ENCODE assay signal across 23 cellular contexts in genomic region chr19:33387351-33388230, GRCh38. TPM values are rescaled to one million over a fixed set of nuclear protein-coding genes. Genes with fewer than 3 reads are reported as not detected.
DNase-seq lines count a peak whose midpoint lies in the region; ATAC-seq, FAIRE-seq and TF ChIP-seq lines count a peak whose summit lies in the region.
"Had no signal": no experiment of that assay in that cellular context is flagged by ENCODE, and none has a peak within 500 bp of the region (broad histone marks: within the 10 kb centered on the region; RNA-seq: fewer than 3 reads in every experiment).

No MANE protein-coding gene starts in this region.

- no peak overlapping the region for H3K27ac ChIP-seq in DND-41 (ENCODE audit: low read length)
- H3K27ac ChIP-seq in trophoblast cell (ENCODE audit: low read depth, low read length) = no peak overlapping the region

- no peak overlapping the region for H3K4me2 ChIP-seq in DND-41 (ENCODE audit: insufficient read depth, low read length)
- H3K4me2 ChIP-seq in trophoblast cell (ENCODE audit: low read length) = no peak overlapping the region

- no peak overlapping the region for H3K4me3 ChIP-seq in DND-41 (ENCODE audit: low read depth in 1 of 2, low read length in 2 of 2)
- H3K4me3 ChIP-seq in trophoblast cell (ENCODE audit: low read depth, low read length) = no peak overlapping the region
- H3K4me3 ChIP-seq: mucosa of descending colon, skin epidermis, uterus had no signal

- H3K18ac ChIP-seq in trophoblast cell (ENCODE audit: low read length) = no peak overlapping the region

- H3K4me1 ChIP-seq in DND-41 (ENCODE audit: insufficient read depth, low read length) (no peaks in the 10 kb centered on the region), trophoblast cell (ENCODE audit: control insufficient read depth in 1 of 2, insufficient read depth in 2 of 2, low read length in 2 of 2) (peaks cover 0 to 3% of the 10 kb centered on the region in 2 experiments)

- H3K79me2 ChIP-seq in DND-41 (ENCODE audit: insufficient read depth, low read length) = peaks cover 67% of the 10 kb centered on the region
- H3K79me2 ChIP-seq in trophoblast cell (ENCODE audit: control insufficient read depth, insufficient read depth, low read length, poor library complexity) = no peaks in the 10 kb centered on the region

- H3K23ac ChIP-seq in trophoblast cell (ENCODE audit: low read length) = no peak overlapping the region

- H3K4me1 Mint-ChIP-seq in activated T-cell treated with anti-CD3 and anti-CD28 coated beads, Interleukin-2, amount 50 U/mL, for 24 hours (ENCODE audit: low read depth) = peaks cover 2% of the 10 kb centered on the region
- H3K4me1 Mint-ChIP-seq in activated naive CD8-positive, alpha-beta T cell treated with anti-CD3 and anti-CD28 coated beads for 36 hours = peaks cover 3% of the 10 kb centered on the region
- H3K4me1 Mint-ChIP-seq: activated T-helper 17 cell treated with anti-CD3 and anti-CD28 coated beads, Interleukin-2, amount 50 U/mL, for 72 hours had no signal

- no peak for TF ChIP-seq POLR2A in GM18505 (IDR thresholded peaks at IDR 0.05; ENCODE audit: borderline replicate concordance, extremely low read depth, insufficient read depth, insufficient read length)
- TF ChIP-seq POLR2A in GM12892 (IDR thresholded peaks at IDR 0.05; ENCODE audit: low read depth, low read length) = no peak

- WGBS in trophoblast cell (ENCODE audit: extremely low coverage, insufficient coverage, insufficient read length) = no CpG with 5 or more reads among the region's 39 CpGs

- no peak for FAIRE-seq in GM12892 (lab: Jason Lieb, UNC)
- FAIRE-seq: A204.1 had no signal

- peaks cover 84% of the 10 kb centered on the region for H4K20me1 ChIP-seq in DND-41 (ENCODE audit: insufficient read depth, low read length)

- H3K9me3 Mint-ChIP-seq in activated T-cell treated with anti-CD3 and anti-CD28 coated beads, Interleukin-2, amount 50 U/mL, for 24 hours = no peaks in the 10 kb centered on the region
- H3K9me3 Mint-ChIP-seq in activated naive CD8-positive, alpha-beta T cell treated with anti-CD3 and anti-CD28 coated beads for 36 hours = no peaks in the 10 kb centered on the region
- H3K9me3 Mint-ChIP-seq: activated B cell treated with CpG ODN at 0.5 μM for 24 hours; activated T-helper 17 cell treated with anti-CD3 and anti-CD28 coated beads, Interleukin-2, amount 50 U/mL, for 72 hours; neural crest cell had no signal

- TF ChIP-seq CTCF in DND-41 (IDR thresholded peaks at IDR 0.05; ENCODE audit: borderline replicate concordance, extremely low read depth, low read length, poor library complexity, severe bottlenecking) = no peak

- no peak overlapping the region for H2AK5ac ChIP-seq in trophoblast cell (ENCODE audit: low read length)

- no peaks in the 10 kb centered on the region for H3K27me3 Mint-ChIP-seq in activated T-cell treated with anti-CD3 and anti-CD28 coated beads, Interleukin-2, amount 50 U/mL, for 24 hours
- no peaks in the 10 kb centered on the region for H3K27me3 Mint-ChIP-seq in activated naive CD8-positive, alpha-beta T cell treated with anti-CD3 and anti-CD28 coated beads for 36 hours
- H3K27me3 Mint-ChIP-seq: activated B cell treated with CpG ODN at 0.5 μM for 24 hours; activated T-helper 17 cell treated with anti-CD3 and anti-CD28 coated beads, Interleukin-2, amount 50 U/mL, for 72 hours had no signal

- no peak overlapping the region for H4K12ac ChIP-seq in trophoblast cell (ENCODE audit: low read depth, low read length)

- no peaks in the 10 kb centered on the region for H3K9me3 ChIP-seq in DND-41 (ENCODE audit: insufficient read depth, low read length, severe bottlenecking)
- peaks cover 2% of the 10 kb centered on the region for H3K9me3 ChIP-seq in trophoblast cell (ENCODE audit: insufficient read depth, low read depth, low read length)
- H3K9me3 ChIP-seq: mucosa of descending colon, uterus had no signal

- H2AFZ ChIP-seq in DND-41 (ENCODE audit: low read depth, low read length) (no peak overlapping the region), trophoblast cell (ENCODE audit: insufficient read depth, low read length, poor library complexity) (peak overlapping the region; percentile 6)

- no peak overlapping the region for H4K8ac ChIP-seq in trophoblast cell (ENCODE audit: low read depth, low read length)

- no peak overlapping the region for H2BK12ac ChIP-seq in trophoblast cell (ENCODE audit: low read length)

- H4K91ac ChIP-seq in trophoblast cell (ENCODE audit: low read depth, low read length) = no peak overlapping the region

- H3K14ac ChIP-seq in trophoblast cell (ENCODE audit: low read length) = no peak overlapping the region

- peaks cover 33% of the 10 kb centered on the region for H3K36me3 ChIP-seq in DND-41 (ENCODE audit: insufficient read depth, low read length)
- peaks cover 6 to 17% of the 10 kb centered on the region in 2 experiments for H3K36me3 ChIP-seq in trophoblast cell (ENCODE audit: control insufficient read depth in 1 of 2, insufficient read depth in 2 of 2, low read length in 2 of 2)
- H3K36me3 ChIP-seq: uterus had no signal

- H3K27ac Mint-ChIP-seq in activated T-cell treated with anti-CD3 and anti-CD28 coated beads, Interleukin-2, amount 50 U/mL, for 24 hours = no peak overlapping the region
- H3K27ac Mint-ChIP-seq in activated naive CD8-positive, alpha-beta T cell treated with anti-CD3 and anti-CD28 coated beads for 36 hours = no peak overlapping the region
- H3K27ac Mint-ChIP-seq: activated B cell treated with CpG ODN at 0.5 μM for 24 hours; activated T-helper 17 cell treated with anti-CD3 and anti-CD28 coated beads, Interleukin-2, amount 50 U/mL, for 72 hours had no signal

- no peak overlapping the region for H3K4ac ChIP-seq in trophoblast cell (ENCODE audit: low read depth, low read length)

- no peaks in the 10 kb centered on the region for H3K79me1 ChIP-seq in trophoblast cell (ENCODE audit: low read length)

- no peak overlapping the region for H2BK5ac ChIP-seq in trophoblast cell (ENCODE audit: low read depth, low read length, poor library complexity)

- peak; percentile 15 for DNase-seq in activated T-cell treated with anti-CD3 and anti-CD28 coated beads, Interleukin-2, amount 50 U/mL, for 1 hour
- no peak for DNase-seq in activated T-cell treated with anti-CD3 and anti-CD28 coated beads, Interleukin-2, amount 50 U/mL, for 24 hours
- DNase-seq in DND-41 (no peak), cerebellum (ENCODE audit: low spot score) (peak; percentile 61), trophoblast cell (no peak), GM12892 (ENCODE audit: insufficient read length) (no peak)
- no peak for DNase-seq in activated naive CD8-positive, alpha-beta T cell treated with anti-CD3 and anti-CD28 coated beads for 36 hours
- DNase-seq: activated B cell treated with CpG ODN at 0.5 μM for 24 hours; DMS79; GOT3; KG1; NCI-H345; NCI-H82; SHP77; stimulated activated CD4-positive, alpha-beta T cell treated with anti-CD3 and anti-CD28 coated beads, Interleukin-2, amount 100 ng/mL, for 24 hours; T1000; uterus had no signal

- H3K9ac ChIP-seq in DND-41 (ENCODE audit: low read depth, low read length) (no peak overlapping the region), trophoblast cell (ENCODE audit: low read length) (no peak overlapping the region)

- H3K36me3 Mint-ChIP-seq in activated T-cell treated with anti-CD3 and anti-CD28 coated beads, Interleukin-2, amount 50 U/mL, for 24 hours (ENCODE audit: low read depth) = peaks cover 45% of the 10 kb centered on the region
- H3K36me3 Mint-ChIP-seq in activated naive CD8-positive, alpha-beta T cell treated with anti-CD3 and anti-CD28 coated beads for 36 hours = peaks cover 8% of the 10 kb centered on the region

- no peaks in the 10 kb centered on the region for H3K27me3 ChIP-seq in DND-41 (ENCODE audit: insufficient read depth, low read length, poor library complexity)
- H3K27me3 ChIP-seq in trophoblast cell (ENCODE audit: insufficient read depth, low read length) = no peaks in the 10 kb centered on the region
- H3K27me3 ChIP-seq: uterus had no signal

- ATAC-seq in DND-41 (ENCODE audit: insufficient read depth, low read depth) = peak; percentile 23; the same call in 1 of the 3 replicates
- ATAC-seq in GM18505 (IDR thresholded peaks at IDR 0.05; ENCODE audit: unreplicated experiment) = no peak
- ATAC-seq: activated T-helper 17 cell treated with anti-CD3 and anti-CD28 coated beads, Interleukin-2, amount 50 U/mL, for 72 hours had no signal

- no peak overlapping the region for H2BK120ac ChIP-seq in trophoblast cell (ENCODE audit: insufficient read depth, low read length, poor library complexity)

- H3K4me3 Mint-ChIP-seq in activated T-cell treated with anti-CD3 and anti-CD28 coated beads, Interleukin-2, amount 50 U/mL, for 24 hours = no peak overlapping the region
- no peak overlapping the region for H3K4me3 Mint-ChIP-seq in activated naive CD8-positive, alpha-beta T cell treated with anti-CD3 and anti-CD28 coated beads for 36 hours
- H3K4me3 Mint-ChIP-seq: activated B cell treated with CpG ODN at 0.5 μM for 24 hours; activated T-helper 17 cell treated with anti-CD3 and anti-CD28 coated beads, Interleukin-2, amount 50 U/mL, for 72 hours; neural crest cell had no signal

RNA-seq across cellular contexts. Expression of gene CEBPG, which starts 14.1 kb away (rescaled TPM):
- 38.3 TPM for total RNA-seq in cerebellum
- 26.6 and 27.5 TPM in 2 replicates for polyA plus RNA-seq in trophoblast cell (2013)
- 10 to 100 TPM; 30.1 to 30.9 TPM for total RNA-seq in activated naive CD8-positive, alpha-beta T cell treated with anti-CD3 and anti-CD28 coated beads for 36 hours
- polyA plus RNA-seq in GM12892 (2012; ENCODE audit: missing spikeins) = 11.4 TPM

Comparison
In these comparisons a context has a peak if more than half of its experiments do, and no peak if none do; other contexts are left out.
1. DNase-seq: peak in activated T-cell treated with anti-CD3 and anti-CD28 coated beads, Interleukin-2, amount 50 U/mL, for 1 hour (single experiment) and cerebellum (single experiment); none in activated T-cell treated with anti-CD3 and anti-CD28 coated beads, Interleukin-2, amount 50 U/mL, for 24 hours (single experiment), DND-41 (single experiment), trophoblast cell (0 of 2), activated naive CD8-positive, alpha-beta T cell treated with anti-CD3 and anti-CD28 coated beads for 36 hours (single experiment) and GM12892 (single experiment).